ENCODE assay signal across 10 cellular contexts in genomic region chr19:38812004-38812840, GRCh38. TPM values are rescaled to one million over a fixed set of nuclear protein-coding genes. Genes with fewer than 3 reads are reported as not detected.
A peak's percentile ranks its signal among the peaks of the same experiment; 100 is the strongest.
DNase-seq lines count a peak whose midpoint lies in the region; ATAC-seq and TF ChIP-seq lines count a peak whose summit lies in the region.
"Had no signal": no experiment of that assay in that cellular context is flagged by ENCODE, and none has a peak within 500 bp of the region (broad histone marks: within the 10 kb centered on the region; RNA-seq: fewer than 3 reads in every experiment).

No MANE protein-coding gene starts in this region.

- peak overlapping the region; percentile 5 for H3K27ac Mint-ChIP-seq in activated CD4-positive, alpha-beta T cell treated with anti-CD3 and anti-CD28 coated beads, Interleukin-2, amount 10 ng/mL, durations not matched to agents 7 days and 5 days
- peak overlapping the region; percentile 39 for H3K27ac Mint-ChIP-seq in type B pancreatic cell
- no peak overlapping the region for H3K27ac Mint-ChIP-seq in GM23338
- H3K27ac Mint-ChIP-seq: activated naive CD8-positive, alpha-beta T cell treated with anti-CD3 and anti-CD28 coated beads, Interleukin-2, amount 50 U/mL, for 24 hours had no signal

- H3K27me3 ChIP-seq in GM23338 (ENCODE audit: insufficient read depth): no peaks in the 10 kb centered on the region
- H3K27me3 ChIP-seq: SJSA1, suprapubic skin had no signal

- H3K9me3 Mint-ChIP-seq in activated CD4-positive, alpha-beta T cell treated with anti-CD3 and anti-CD28 coated beads, Interleukin-2, amount 10 ng/mL, durations not matched to agents 7 days and 5 days: no peaks in the 10 kb centered on the region
- H3K9me3 Mint-ChIP-seq in type B pancreatic cell (no peaks in the 10 kb centered on the region), GM23338 (peaks cover 5% of the 10 kb centered on the region; the same call in 2 of the 3 replicates)
- H3K9me3 Mint-ChIP-seq: activated naive CD8-positive, alpha-beta T cell treated with anti-CD3 and anti-CD28 coated beads, Interleukin-2, amount 50 U/mL, for 24 hours had no signal

- H3K4me2 ChIP-seq in GM23338: no peak overlapping the region

- H3K79me2 ChIP-seq in GM23338 (replicated peaks; ENCODE audit: insufficient read depth): no peaks in the 10 kb centered on the region

- no peaks in the 10 kb centered on the region for H3K27me3 Mint-ChIP-seq in activated CD4-positive, alpha-beta T cell treated with anti-CD3 and anti-CD28 coated beads, Interleukin-2, amount 10 ng/mL, durations not matched to agents 7 days and 5 days
- H3K27me3 Mint-ChIP-seq in type B pancreatic cell (no peaks in the 10 kb centered on the region), GM23338 (ENCODE audit: insufficient read depth, low read depth, poor library complexity) (peaks cover 13% of the 10 kb centered on the region)
- H3K27me3 Mint-ChIP-seq: activated naive CD8-positive, alpha-beta T cell treated with anti-CD3 and anti-CD28 coated beads, Interleukin-2, amount 50 U/mL, for 24 hours had no signal

- H3K36me3 ChIP-seq in GM23338 (ENCODE audit: insufficient read depth): no peaks in the 10 kb centered on the region

- H3K27ac ChIP-seq in GM23338 (ENCODE audit: low read depth): no peak overlapping the region
- H3K27ac ChIP-seq: SJSA1, suprapubic skin had no signal

- no peaks in the 10 kb centered on the region for H4K20me1 ChIP-seq in GM23338 (replicated peaks; ENCODE audit: insufficient read depth)

- POLR2A ChIA-PET in activated CD4-positive, alpha-beta T cell treated with anti-CD3 and anti-CD28 coated beads, Interleukin-2, amount 10 ng/mL, durations not matched to agents 7 days and 5 days (lab: Charles Lee): no interaction called here

- H3K4me1 Mint-ChIP-seq in activated CD4-positive, alpha-beta T cell treated with anti-CD3 and anti-CD28 coated beads, Interleukin-2, amount 10 ng/mL, durations not matched to agents 7 days and 5 days: no peaks in the 10 kb centered on the region
- H3K4me1 Mint-ChIP-seq in type B pancreatic cell (ENCODE audit: unreplicated experiment) (peaks cover 6% of the 10 kb centered on the region), GM23338 (no peaks in the 10 kb centered on the region; the same call in 2 of the 3 replicates)
- H3K4me1 Mint-ChIP-seq: activated naive CD8-positive, alpha-beta T cell treated with anti-CD3 and anti-CD28 coated beads, Interleukin-2, amount 50 U/mL, for 24 hours had no signal

- CTCF ChIA-PET in activated CD4-positive, alpha-beta T cell treated with anti-CD3 and anti-CD28 coated beads, Interleukin-2, amount 10 ng/mL, durations not matched to agents 7 days and 5 days (lab: Charles Lee): interaction anchor here (0.7 to 2.3 kb wide), 3 partner anchors 19 to 583 kb away, joined by 3 to 6 read pairs (median 5); partner anchors contain the start of genes MRPS12 and SARS2

- H2AFZ ChIP-seq in GM23338: no peak overlapping the region

- H3K4me1 ChIP-seq in GM23338 (ENCODE audit: insufficient read depth): no peaks in the 10 kb centered on the region
- H3K4me1 ChIP-seq: SJSA1, suprapubic skin had no signal

- DNase-seq in activated CD4-positive, alpha-beta T cell treated with anti-CD3 and anti-CD28 coated beads, Interleukin-2, amount 10 ng/mL, durations not matched to agents 7 days and 5 days: no peak
- no peak for DNase-seq in activated CD4-positive, alpha-beta T cell treated with anti-CD3 and anti-CD28 coated beads, Interleukin-2, amount 50 U/mL, for 48 hours
- no peak for DNase-seq in type B pancreatic cell (ENCODE audit: extremely low spot score, unreplicated experiment)
- no peak for DNase-seq in GM23338 (ENCODE audit: low spot score)
- DNase-seq: activated naive CD8-positive, alpha-beta T cell treated with anti-CD3 and anti-CD28 coated beads, Interleukin-2, amount 50 U/mL, for 24 hours had no signal

- H3K4me3 ChIP-seq in GM23338: no peak overlapping the region
- H3K4me3 ChIP-seq: SJSA1, suprapubic skin had no signal

- H3K9me2 ChIP-seq in GM23338 (ENCODE audit: insufficient read depth): no peaks in the 10 kb centered on the region

- TF ChIP-seq CTCF in type B pancreatic cell (conservative IDR thresholded peaks at IDR 0.05): no peak
- TF ChIP-seq CTCF in GM23338 (conservative IDR thresholded peaks at IDR 0.05; ENCODE audit: low read depth in 2 of 2): no peak

- peaks cover 12% of the 10 kb centered on the region for H3K36me3 Mint-ChIP-seq in activated CD4-positive, alpha-beta T cell treated with anti-CD3 and anti-CD28 coated beads, Interleukin-2, amount 10 ng/mL, durations not matched to agents 7 days and 5 days (ENCODE audit: low read depth)
- H3K36me3 Mint-ChIP-seq in type B pancreatic cell (peaks cover 5% of the 10 kb centered on the region), GM23338 (ENCODE audit: low read depth) (peaks cover 23% of the 10 kb centered on the region)

- no peaks in the 10 kb centered on the region for H3F3A ChIP-seq in GM23338 (replicated peaks; ENCODE audit: low read depth)

- no peak overlapping the region for H3K4me3 Mint-ChIP-seq in activated CD4-positive, alpha-beta T cell treated with anti-CD3 and anti-CD28 coated beads, Interleukin-2, amount 10 ng/mL, durations not matched to agents 7 days and 5 days
- no peak overlapping the region for H3K4me3 Mint-ChIP-seq in type B pancreatic cell
- no peak overlapping the region for H3K4me3 Mint-ChIP-seq in GM23338
- H3K4me3 Mint-ChIP-seq: activated naive CD8-positive, alpha-beta T cell treated with anti-CD3 and anti-CD28 coated beads, Interleukin-2, amount 50 U/mL, for 24 hours had no signal

- ATAC-seq in GM23338: no peak
- ATAC-seq: activated naive CD8-positive, alpha-beta T cell treated with anti-CD3 and anti-CD28 coated beads, Interleukin-2, amount 50 U/mL, for 24 hours; sciatic nerve had no signal

TF ChIP-seq in GM23338, 12 proteins besides CTCF, POLR2A, EP300 and RAD21:
- TF ChIP-seq CREB1 (CRISPR knock-in tag; IDR thresholded peaks at IDR 0.05; ENCODE audit: low read depth): no peak
- TF ChIP-seq, protein P1, sequence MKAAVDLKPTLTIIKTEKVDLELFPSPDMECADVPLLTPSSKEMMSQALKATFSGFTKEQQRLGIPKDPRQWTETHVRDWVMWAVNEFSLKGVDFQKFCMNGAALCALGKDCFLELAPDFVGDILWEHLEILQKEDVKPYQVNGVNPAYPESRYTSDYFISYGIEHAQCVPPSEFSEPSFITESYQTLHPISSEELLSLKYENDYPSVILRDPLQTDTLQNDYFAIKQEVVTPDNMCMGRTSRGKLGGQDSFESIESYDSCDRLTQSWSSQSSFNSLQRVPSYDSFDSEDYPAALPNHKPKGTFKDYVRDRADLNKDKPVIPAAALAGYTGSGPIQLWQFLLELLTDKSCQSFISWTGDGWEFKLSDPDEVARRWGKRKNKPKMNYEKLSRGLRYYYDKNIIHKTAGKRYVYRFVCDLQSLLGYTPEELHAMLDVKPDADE (IDR thresholded peaks at IDR 0.05): no peak
- no peak for TF ChIP-seq EZH2phosphoT487 (IDR thresholded peaks at IDR 0.05; ENCODE audit: unreplicated experiment)
- TF ChIP-seq EZH2 (IDR thresholded peaks at IDR 0.05; ENCODE audit: low read depth, unreplicated experiment): no peak
- TF ChIP-seq STAT1 (IDR thresholded peaks at IDR 0.05; ENCODE audit: unreplicated experiment): no peak
- TF ChIP-seq ZNF331 (CRISPR knock-in tag; IDR thresholded peaks at IDR 0.05; ENCODE audit: low read depth): no peak
TF ChIP-seq in GM23338: peak in this region for 0.

RNA-seq across cellular contexts. Expression of gene LGALS4, which starts 0.5 kb away (rescaled TPM):
- total RNA-seq in activated CD4-positive, alpha-beta T cell treated with anti-CD3 and anti-CD28 coated beads, Interleukin-2, amount 10 ng/mL, durations not matched to agents 7 days and 5 days: 1 to 10 TPM; 2.1 to 2.3 TPM
- 33.4 and 104 TPM in 2 replicates for total RNA-seq in type B pancreatic cell (ENCODE audit: low replicate concordance)
- total RNA-seq in GM23338 (2014; rRNA removed; shearing (Covaris generic)): 0.87 TPM in 1 of 2 replicates, not detected in the other
- not detected in 2 replicates for polyA plus RNA-seq in GM23338 (2016; fragmentation: Nextera tagmentation; extraction: Ambion mirVana)
- total RNA-seq: M059J, myocyte, SJSA1 had no signal

RNA-seq across cellular contexts. Expression of gene ECH1, which starts 19.4 kb away (rescaled TPM):
- 100 to 1,000 TPM; 143 to 144 TPM for total RNA-seq in activated CD4-positive, alpha-beta T cell treated with anti-CD3 and anti-CD28 coated beads, Interleukin-2, amount 10 ng/mL, durations not matched to agents 7 days and 5 days
- total RNA-seq in type B pancreatic cell (ENCODE audit: low replicate concordance): 134 and 142 TPM in 2 replicates
- total RNA-seq in GM23338 (2014; rRNA removed; shearing (Covaris generic)): 66.2 and 79.9 TPM in 2 replicates
- polyA plus RNA-seq in GM23338 (2016; fragmentation: Nextera tagmentation; extraction: Ambion mirVana): 186 and 193 TPM in 2 replicates

RNA-seq across cellular contexts. Expression of gene LGALS7B, which starts 23.2 kb away (rescaled TPM):
- not detected for total RNA-seq in activated CD4-positive, alpha-beta T cell treated with anti-CD3 and anti-CD28 coated beads, Interleukin-2, amount 10 ng/mL, durations not matched to agents 7 days and 5 days
- not detected in 2 replicates for total RNA-seq in type B pancreatic cell (ENCODE audit: low replicate concordance)
- 2.4 TPM in 1 of 2 replicates, not detected in the other for total RNA-seq in GM23338 (2014; rRNA removed; shearing (Covaris generic))
- polyA plus RNA-seq in GM23338 (2016; fragmentation: Nextera tagmentation; extraction: Ambion mirVana): 6.6 and 8.6 TPM in 2 replicates
- total RNA-seq: M059J, myocyte, sciatic nerve, SJSA1 had no signal

RNA-seq across cellular contexts. Expression of gene HNRNPL, which starts 37.6 kb away (rescaled TPM):
- total RNA-seq in activated CD4-positive, alpha-beta T cell treated with anti-CD3 and anti-CD28 coated beads, Interleukin-2, amount 10 ng/mL, durations not matched to agents 7 days and 5 days: 100 to 1,000 TPM; 517 to 535 TPM
- total RNA-seq in type B pancreatic cell (ENCODE audit: low replicate concordance): 338 and 451 TPM in 2 replicates
- 491 and 580 TPM in 2 replicates for total RNA-seq in GM23338 (2014; rRNA removed; shearing (Covaris generic))
- 664 and 836 TPM in 2 replicates for polyA plus RNA-seq in GM23338 (2016; fragmentation: Nextera tagmentation; extraction: Ambion mirVana)

RNA-seq across cellular contexts. Expression of gene LGALS7, which starts 38.9 kb away (rescaled TPM):
- total RNA-seq in activated CD4-positive, alpha-beta T cell treated with anti-CD3 and anti-CD28 coated beads, Interleukin-2, amount 10 ng/mL, durations not matched to agents 7 days and 5 days: not detected
- 1.8 and 1.9 TPM in 2 replicates for total RNA-seq in type B pancreatic cell (ENCODE audit: low replicate concordance)
- not detected in 2 replicates for total RNA-seq in GM23338 (2014; rRNA removed; shearing (Covaris generic))
- polyA plus RNA-seq in GM23338 (2016; fragmentation: Nextera tagmentation; extraction: Ambion mirVana): 1.6 and 4.8 TPM in 2 replicates
- total RNA-seq: M059J, myocyte, sciatic nerve, SJSA1 had no signal

Comparison
In these comparisons a context has a peak if more than half of its experiments do, and no peak if none do; other contexts are left out.
1. RNA of gene LGALS4, which starts 0.5 kb away (total RNA-seq): 33.4 to 104 TPM in type B pancreatic cell; 2.1 to 2.3 TPM in activated CD4-positive, alpha-beta T cell treated with anti-CD3 and anti-CD28 coated beads, Interleukin-2, amount 10 ng/mL, durations not matched to agents 7 days and 5 days and 0.87 TPM in GM23338; every median in the first group is over 10 times any median in the second.